Comparison of ENCODE assay signal across 8 cellular contexts in genomic region chr9:129626079-129626943, GRCh38. TPM values are rescaled to one million over a fixed set of nuclear protein-coding genes. Genes with fewer than 3 reads are reported as not detected.
DNase-seq lines count a peak whose midpoint lies in the region; ATAC-seq, FAIRE-seq and TF ChIP-seq lines count a peak whose summit lies in the region.

Gene NTMT1 (plus strand): TSS chr9:129626163. CDS start chr9:129632704, 6,541 bp downstream.

- peak within 1 kb of the TSS; percentile 75 for H2AFZ ChIP-seq in PC-3 (ENCODE audit: low read length)

- H4K20me1 ChIP-seq in PC-3 (ENCODE audit: low read length) = peaks cover 22% of the 10 kb centered on the region; the same call in 1 of the 2 replicates

- H3K9me2 ChIP-seq in PC-3 (replicated peaks; ENCODE audit: low read length) = no peaks in the 10 kb centered on the region

- H3K4me3 ChIP-seq in HUES6 (ENCODE audit: low read depth, low read length) (peak within 1 kb of the TSS; percentile 98), PC-3 (ENCODE audit: low read length) (peak within 1 kb of the TSS; percentile 87), esophagus (ENCODE audit: low read depth in 1 of 2, low read length in 2 of 2) (peak within 1 kb of the TSS; percentile 74 to 86), muscle layer of colon (ENCODE audit: low read depth in 1 of 2, low read length in 2 of 2) (peak within 1 kb of the TSS; percentile 35 to 99)

- H3K4me1 ChIP-seq in HUES6 (ENCODE audit: control insufficient read depth, insufficient read depth, low read length) (peaks cover 29% of the 10 kb centered on the region), PC-3 (ENCODE audit: insufficient read depth, low read length) (peaks cover 19% of the 10 kb centered on the region), esophagus (ENCODE audit: control insufficient read depth in 2 of 2, insufficient read depth in 2 of 2, low read length in 1 of 2) (peaks cover 20% of the 10 kb centered on the region in 2 donors), muscle layer of colon (ENCODE audit: insufficient read depth, low read length) (peaks cover 35% of the 10 kb centered on the region)

- peak within 1 kb of the TSS; percentile 97 for H3K27ac ChIP-seq in HUES6 (ENCODE audit: low read depth, low read length)
- peak within 1 kb of the TSS; percentile 61 for H3K27ac ChIP-seq in PC-3 (ENCODE audit: low read length)
- H3K27ac ChIP-seq in esophagus (ENCODE audit: low read depth in 2 of 2, low read length in 1 of 2) = peak within 1 kb of the TSS; percentile 91 to 94
- H3K27ac ChIP-seq in muscle layer of colon (ENCODE audit: low read depth, low read length) = peak within 1 kb of the TSS; percentile 38

- H3K9ac ChIP-seq in HUES6 (ENCODE audit: low read length) = peak within 1 kb of the TSS; percentile 95
- peak within 1 kb of the TSS; percentile 96 for H3K9ac ChIP-seq in PC-3 (ENCODE audit: low read length)
- H3K9ac ChIP-seq in muscle layer of colon (ENCODE audit: low read length) = peak within 1 kb of the TSS; percentile 96

- H3K9me3 ChIP-seq in HUES6 (ENCODE audit: control insufficient read depth, insufficient read depth, low read depth, low read length) = no peaks in the 10 kb centered on the region
- H3K9me3 ChIP-seq in PC-3 (ENCODE audit: low read length) = no peaks in the 10 kb centered on the region
- H3K9me3 ChIP-seq in esophagus (ENCODE audit: control insufficient read depth in 2 of 2, insufficient read depth in 1 of 2, low read depth in 1 of 2, low read length in 1 of 2) = no peaks in the 10 kb centered on the region
- no peaks in the 10 kb centered on the region for H3K9me3 ChIP-seq in muscle layer of colon (ENCODE audit: low read length)

- DNase-seq in D721Med (ENCODE audit: insufficient read length, low spot score) (peak; percentile 92), PC-3 (peak; percentile 64)
- peak; percentile 98 for DNase-seq in activated T-cell treated with anti-CD3 and anti-CD28 coated beads, Interleukin-2, amount 50 U/mL, for 1 hour
- DNase-seq in stimulated activated CD8-positive, alpha-beta memory T cell treated with anti-CD3 and anti-CD28 coated beads, Interleukin-7, amount 100 ng/mL, for 24 hours (ENCODE audit: low read depth) = peak; percentile 82

- H3K27me3 ChIP-seq in HUES6 (ENCODE audit: control insufficient read depth, insufficient read depth, low read length) (peaks cover 6% of the 10 kb centered on the region), PC-3 (ENCODE audit: low read length) (no peaks in the 10 kb centered on the region), esophagus (ENCODE audit: control insufficient read depth in 1 of 2, insufficient read depth in 2 of 2, low read length in 2 of 2) (no peaks in the 10 kb centered on the region), muscle layer of colon (ENCODE audit: control insufficient read depth in 1 of 2, insufficient read depth in 2 of 2, low read length in 2 of 2) (no peaks in the 10 kb centered on the region)

- H3F3A ChIP-seq in PC-3 (ENCODE audit: low read length, unreplicated experiment) = no peaks in the 10 kb centered on the region

- TF ChIP-seq CTCF in D721Med (IDR thresholded peaks at IDR 0.05; ENCODE audit: insufficient read depth, missing control alignments) (no peak), PC-3 (conservative IDR thresholded peaks at IDR 0.05; ENCODE audit: low read depth, low read length) (no peak)

- H3K79me2 ChIP-seq in PC-3 (ENCODE audit: low read length) = peaks cover 54% of the 10 kb centered on the region

- TSS peak; percentile 55 for BruUV-seq in PC-3 (replicated peaks; lab: Mats Ljungman, UMichigan)

- H3K36me3 ChIP-seq in HUES6 (ENCODE audit: control insufficient read depth, insufficient read depth, low read length) = peaks cover 17% of the 10 kb centered on the region
- no peaks in the 10 kb centered on the region; the same call in 1 of the 2 replicates for H3K36me3 ChIP-seq in PC-3 (ENCODE audit: low read depth, low read length)
- H3K36me3 ChIP-seq in esophagus (ENCODE audit: control insufficient read depth in 2 of 2, insufficient read depth in 2 of 2, low read length in 1 of 2) = peaks cover 0 to 3% of the 10 kb centered on the region in 2 donors
- H3K36me3 ChIP-seq in muscle layer of colon (ENCODE audit: insufficient read depth, low read length) = no peaks in the 10 kb centered on the region

- peak; percentile 76 for ATAC-seq in GM21390 (IDR thresholded peaks at IDR 0.05; ENCODE audit: unreplicated experiment)
- ATAC-seq in PC-3 = peak; percentile 68

- CTCF ChIA-PET in PC-3 (lab: Charles Lee) = interaction anchor here (0.6 to 1.1 kb wide), 3 partner anchors 409 to 494 kb away, joined by 4 to 13 read pairs (median 6); no protein-coding TSS in a partner anchor

- POLR2A ChIA-PET in PC-3 (lab: Charles Lee; ENCODE audit: unreplicated experiment) = interaction anchor here (0.5 kb wide), 1 partner anchor 453 kb away, joined by 3 read pairs; no protein-coding TSS in a partner anchor

- intact Hi-C loops in PC-3 (cut with micrococcal nuclease) = no loop called here

- no peak for FAIRE-seq in D721Med (lab: Jason Lieb, UNC)

- peak within 1 kb of the TSS; percentile 93 for H3K4me2 ChIP-seq in PC-3 (ENCODE audit: low read length)

- 0 to 1% methylated on average over 66 to 67 of the region's 67 CpGs for WGBS in esophagus, 2 donors

RNA-seq across cellular contexts. Expression of gene NTMT1, which starts in this region (rescaled TPM):
- total RNA-seq in PC-3 (2014; rRNA removed) = 50.2 and 60.6 TPM in 2 replicates
- 10 to 100 TPM; 14.2 to 30.6 TPM for polyA plus RNA-seq in esophagus

Comparison
In these comparisons a context has a peak if more than half of its experiments do, and no peak if none do; other contexts are left out.
1. Peak in every context shown above with its lines: DNase-seq, ATAC-seq, H3K4me3 ChIP-seq and H3K27ac ChIP-seq.
2. H3K27ac ChIP-seq: peak in every context shown above with its lines; median percentile 97 in HUES6; 92 in esophagus; 61 in PC-3; 38 in muscle layer of colon.